Comparison of ENCODE assay signal across 8 cellular contexts in genomic region chr22:38707346-38707745, GRCh38. TPM values are rescaled to one million over a fixed set of nuclear protein-coding genes. Genes with fewer than 3 reads are reported as not detected.
DNase-seq lines count a peak whose midpoint lies in the region; ATAC-seq and TF ChIP-seq lines count a peak whose summit lies in the region.

No MANE protein-coding gene starts in this region.

- H3K4me3 ChIP-seq in SU-DHL-6 (ENCODE audit: insufficient read depth, low read length, poor library complexity, severe bottlenecking), result peak overlapping the region; percentile 82

- peak overlapping the region; percentile 74 for H3K4me2 ChIP-seq in SU-DHL-6 (ENCODE audit: low read depth, low read length, poor library complexity, severe bottlenecking)

- peaks cover 5% of the 10 kb centered on the region; the same call in 1 of the 2 replicates for H4K20me1 ChIP-seq in SU-DHL-6 (ENCODE audit: low read depth, low read length)

- no peak overlapping the region for H2AFZ ChIP-seq in SU-DHL-6 (ENCODE audit: low read depth, low read length, severe bottlenecking)

- peaks cover 54% of the 10 kb centered on the region for H3K4me1 Mint-ChIP-seq in stimulated activated naive CD8-positive, alpha-beta T cell treated with anti-CD3 and anti-CD28 coated beads, Interleukin-15, amount 100 ng/mL, for 72 hours

- H3K9me3 Mint-ChIP-seq in stimulated activated naive CD8-positive, alpha-beta T cell treated with anti-CD3 and anti-CD28 coated beads, Interleukin-15, amount 100 ng/mL, for 72 hours, result no peaks in the 10 kb centered on the region

- DNase-seq in SIG-M5 treated with dmso at 0.1 percent for 504 hours (lab: John Stamatoyannopoulos, UW; ENCODE audit: unreplicated experiment) (peak; percentile 31), SIG-M5 (lab: John Stamatoyannopoulos, UW) (no peak), foreskin keratinocyte (peak in 1 of 2 donors; percentile 59), NCI-H2171 treated with DMSO at 0.1 percent for 48 hours (lab: John Stamatoyannopoulos, UW) (no peak), posterior vena cava (ENCODE audit: low spot score) (no peak)
- DNase-seq in stimulated activated naive CD8-positive, alpha-beta T cell treated with anti-CD3 and anti-CD28 coated beads, Interleukin-15, amount 100 ng/mL, for 72 hours, result no peak

- peak overlapping the region in 1 of 2 donors; percentile 89 for H3K27ac Mint-ChIP-seq in stimulated activated naive CD8-positive, alpha-beta T cell treated with anti-CD3 and anti-CD28 coated beads, Interleukin-15, amount 100 ng/mL, for 72 hours

- no peaks in the 10 kb centered on the region for H3K9me2 ChIP-seq in SU-DHL-6 (replicated peaks; ENCODE audit: insufficient read depth, low read length)

- TF ChIP-seq CTCF in SU-DHL-6 (IDR thresholded peaks at IDR 0.05; ENCODE audit: insufficient read depth, low read length, poor library complexity, severe bottlenecking) (no peak), foreskin keratinocyte (conservative IDR thresholded peaks at IDR 0.05) (no peak)

- no peaks in the 10 kb centered on the region for H3K9me3 ChIP-seq in SU-DHL-6 (ENCODE audit: insufficient read depth, low read length)

- H3K27ac ChIP-seq in SU-DHL-6 (ENCODE audit: low read depth, low read length), result no peak overlapping the region
- H3K27ac ChIP-seq in foreskin keratinocyte, result peak overlapping the region; percentile 81

- no peaks in the 10 kb centered on the region for H3K36me3 ChIP-seq in SU-DHL-6 (ENCODE audit: low read length)

- peak overlapping the region; percentile 83 for H3K9ac ChIP-seq in SU-DHL-6 (ENCODE audit: low read length)

- H3K27me3 Mint-ChIP-seq in stimulated activated naive CD8-positive, alpha-beta T cell treated with anti-CD3 and anti-CD28 coated beads, Interleukin-15, amount 100 ng/mL, for 72 hours, result no peaks in the 10 kb centered on the region

- H3K27me3 ChIP-seq in SU-DHL-6 (ENCODE audit: low read length), result no peaks in the 10 kb centered on the region
- H3K27me3 ChIP-seq in foreskin keratinocyte, result no peaks in the 10 kb centered on the region

- 0 out of 2 replicates have a peak, but pooled peaks cover 4% of the 10 kb centered on the region for H3F3A ChIP-seq in SU-DHL-6 (ENCODE audit: insufficient read depth)

- peaks cover 16% of the 10 kb centered on the region for H3K4me1 ChIP-seq in foreskin keratinocyte

- ATAC-seq in foreskin keratinocyte (no peak), HG03280 (IDR thresholded peaks at IDR 0.05; ENCODE audit: unreplicated experiment) (no peak)
- no peak for ATAC-seq in stimulated activated naive CD8-positive, alpha-beta T cell treated with anti-CD3 and anti-CD28 coated beads, Interleukin-15, amount 100 ng/mL, for 72 hours

- peaks cover 65% of the 10 kb centered on the region for H3K79me2 ChIP-seq in SU-DHL-6 (ENCODE audit: insufficient read depth, low read length)

- intact Hi-C loops in posterior vena cava (cut with DNase I), result no loop called here

- H3K4me3 Mint-ChIP-seq in stimulated activated naive CD8-positive, alpha-beta T cell treated with anti-CD3 and anti-CD28 coated beads, Interleukin-15, amount 100 ng/mL, for 72 hours, result peak overlapping the region; percentile 93 to 95

RNA-seq across cellular contexts. Expression of gene GTPBP1, which starts 1.6 kb away (rescaled TPM):
- total RNA-seq in foreskin keratinocyte (27.5 and 33.2 TPM in 2 replicates), posterior vena cava (10 to 100 TPM; 29.8 to 34.3 TPM)
- 13.1 and 13.5 TPM in 2 replicates for polyA plus RNA-seq in foreskin keratinocyte

RNA-seq across cellular contexts. Expression of gene JOSD1, which starts 6.6 kb away (rescaled TPM):
- total RNA-seq in foreskin keratinocyte (52.3 and 55.9 TPM in 2 replicates), posterior vena cava (10 to 100 TPM; 45.0 to 48.3 TPM)
- 30.6 and 32.4 TPM in 2 replicates for polyA plus RNA-seq in foreskin keratinocyte

RNA-seq across cellular contexts. Expression of gene TOMM22, which starts 25.6 kb away (rescaled TPM):
- total RNA-seq in foreskin keratinocyte, result 81.5 and 83.3 TPM in 2 replicates
- 107 and 127 TPM in 2 replicates for polyA plus RNA-seq in foreskin keratinocyte
- 10 to 100 TPM; 40.7 to 42.8 TPM for total RNA-seq in posterior vena cava

RNA-seq across cellular contexts. Expression of gene SUN2, which starts 48.5 kb away (rescaled TPM):
- total RNA-seq in foreskin keratinocyte, result 47.7 and 48.4 TPM in 2 replicates
- 29.9 and 33.0 TPM in 2 replicates for polyA plus RNA-seq in foreskin keratinocyte
- total RNA-seq in posterior vena cava, result 100 to 1,000 TPM; 229 to 246 TPM

RNA-seq across cellular contexts. Expression of gene CBY1, which starts 50.9 kb away (rescaled TPM):
- total RNA-seq in foreskin keratinocyte (26.9 and 34.9 TPM in 2 replicates), posterior vena cava (10 to 100 TPM; 22.3 to 25.2 TPM)
- 50.8 and 52.4 TPM in 2 replicates for polyA plus RNA-seq in foreskin keratinocyte
